Comparison of ENCODE assay signal across 11 cellular contexts in genomic region chr9:110065527-110065926, GRCh38.
DNase-seq lines count a peak whose midpoint lies in the region; ATAC-seq, FAIRE-seq and TF ChIP-seq lines count a peak whose summit lies in the region.
"Had no signal": no experiment of that assay in that cellular context is flagged by ENCODE, and none has a peak within 500 bp of the region (broad histone marks: within the 10 kb centered on the region; RNA-seq: fewer than 3 reads in every experiment).

No MANE protein-coding gene starts in this region.

- H3K36me3 ChIP-seq in WERI-Rb-1 = no peaks in the 10 kb centered on the region; the same call in 1 of the 2 replicates

- peak; percentile 78 for ATAC-seq in GM18909 (IDR thresholded peaks at IDR 0.05; ENCODE audit: poor library complexity, unreplicated experiment)
- ATAC-seq in HG02970 (IDR thresholded peaks at IDR 0.05; ENCODE audit: low FRiP score, unreplicated experiment) = peak; percentile 55
- no peak for ATAC-seq in naive B cell (ENCODE audit: low read depth in 2 of 2)
- ATAC-seq in effector memory CD8-positive, alpha-beta T cell (replicated peaks) = no peak
- no peak for ATAC-seq in naive thymus-derived CD8-positive, alpha-beta T cell
- ATAC-seq: stimulated activated naive CD8-positive, alpha-beta T cell treated with anti-CD3 and anti-CD28 coated beads, Interleukin-15, amount 100 ng/mL, for 72 hours had no signal

- no peaks in the 10 kb centered on the region for H3K9me3 Mint-ChIP-seq in naive B cell
- no peaks in the 10 kb centered on the region for H3K9me3 Mint-ChIP-seq in effector memory CD8-positive, alpha-beta T cell
- peaks cover 0 to 2% (median 0%) of the 10 kb centered on the region in 9 donors for H3K9me3 Mint-ChIP-seq in naive thymus-derived CD8-positive, alpha-beta T cell

- FAIRE-seq in HTR-8/SVneo (lab: Jason Lieb, UNC) = no peak

- H3K36me3 Mint-ChIP-seq in naive B cell = peaks cover 28 to 29% of the 10 kb centered on the region in 2 donors
- no peaks in the 10 kb centered on the region for H3K36me3 Mint-ChIP-seq in effector memory CD8-positive, alpha-beta T cell (ENCODE audit: insufficient read depth)
- H3K36me3 Mint-ChIP-seq in naive thymus-derived CD8-positive, alpha-beta T cell = no peaks in the 10 kb centered on the region

- peaks cover 4% of the 10 kb centered on the region for H3K9me3 ChIP-seq in WERI-Rb-1 (ENCODE audit: severe bottlenecking)

- H3K27ac Mint-ChIP-seq in naive B cell = peak overlapping the region in 3 of 6 donors; percentile 32 to 83 (median 70)
- H3K27ac Mint-ChIP-seq in effector memory CD8-positive, alpha-beta T cell = no peak overlapping the region
- no peak overlapping the region for H3K27ac Mint-ChIP-seq in naive thymus-derived CD8-positive, alpha-beta T cell
- H3K27ac Mint-ChIP-seq: stimulated activated naive CD8-positive, alpha-beta T cell treated with anti-CD3 and anti-CD28 coated beads, Interleukin-15, amount 100 ng/mL, for 72 hours had no signal

- no peaks in the 10 kb centered on the region for H3K27me3 ChIP-seq in WERI-Rb-1 (ENCODE audit: insufficient read depth, low read depth, severe bottlenecking)

- peaks cover 64 to 85% (median 82%) of the 10 kb centered on the region in 3 donors for H3K4me1 Mint-ChIP-seq in naive B cell
- H3K4me1 Mint-ChIP-seq in effector memory CD8-positive, alpha-beta T cell (ENCODE audit: low read depth in 2 of 2) = no peaks in the 10 kb centered on the region
- H3K4me1 Mint-ChIP-seq in naive thymus-derived CD8-positive, alpha-beta T cell = peaks cover 0 to 26% (median 1%) of the 10 kb centered on the region in 4 donors
- H3K4me1 Mint-ChIP-seq: stimulated activated naive CD8-positive, alpha-beta T cell treated with anti-CD3 and anti-CD28 coated beads, Interleukin-15, amount 100 ng/mL, for 72 hours had no signal

- H3K27me3 Mint-ChIP-seq in naive B cell = no peaks in the 10 kb centered on the region
- H3K27me3 Mint-ChIP-seq in effector memory CD8-positive, alpha-beta T cell = no peaks in the 10 kb centered on the region
- peaks cover 0 to 6% (median 5%) of the 10 kb centered on the region in 5 donors for H3K27me3 Mint-ChIP-seq in naive thymus-derived CD8-positive, alpha-beta T cell
- H3K27me3 Mint-ChIP-seq: stimulated activated naive CD8-positive, alpha-beta T cell treated with anti-CD3 and anti-CD28 coated beads, Interleukin-15, amount 100 ng/mL, for 72 hours had no signal

- DNase-seq in OCI-M1 (lab: John Stamatoyannopoulos, UW) (peak; percentile 81), naive B cell (no peak), WERI-Rb-1 (no peak), HTR-8/SVneo (ENCODE audit: insufficient read length, low spot score) (no peak)
- DNase-seq in effector memory CD8-positive, alpha-beta T cell = no peak
- DNase-seq in naive thymus-derived CD8-positive, alpha-beta T cell = no peak
- DNase-seq: activated CD8-positive, alpha-beta memory T cell treated with anti-CD3 and anti-CD28 coated beads, Interleukin-2, amount 50 U/mL, for 4 hours; NCI-H2227 treated with DMSO at 0.1 percent for 48 hours; stimulated activated naive CD8-positive, alpha-beta T cell treated with anti-CD3 and anti-CD28 coated beads, Interleukin-15, amount 100 ng/mL, for 72 hours had no signal

- no peak for TF ChIP-seq CTCF in WERI-Rb-1 (IDR thresholded peaks at IDR 0.05; ENCODE audit: low read depth, low read length)

- POLR2A ChIA-PET in naive thymus-derived CD8-positive, alpha-beta T cell (lab: Charles Lee) = no interaction called here

- no peak overlapping the region for H3K4me3 ChIP-seq in WERI-Rb-1 (ENCODE audit: low read depth, low read length)

- no peak overlapping the region for H3K27ac ChIP-seq in WERI-Rb-1

- H3K4me3 Mint-ChIP-seq in naive B cell = peak overlapping the region in 7 of 8 donors; percentile 8 to 69 (median 53)
- H3K4me3 Mint-ChIP-seq in effector memory CD8-positive, alpha-beta T cell = no peak overlapping the region
- H3K4me3 Mint-ChIP-seq in naive thymus-derived CD8-positive, alpha-beta T cell = no peak overlapping the region
- H3K4me3 Mint-ChIP-seq: stimulated activated naive CD8-positive, alpha-beta T cell treated with anti-CD3 and anti-CD28 coated beads, Interleukin-15, amount 100 ng/mL, for 72 hours had no signal

Comparison
In these comparisons a context has a peak if more than half of its experiments do, and no peak if none do; other contexts are left out.
1. ATAC-seq: peak in GM18909 (single experiment) and HG02970 (single experiment); none in naive B cell (0 of 2), effector memory CD8-positive, alpha-beta T cell (single experiment) and naive thymus-derived CD8-positive, alpha-beta T cell (0 of 2).
2. H3K4me3 Mint-ChIP-seq: peak in naive B cell (7 of 8); none in effector memory CD8-positive, alpha-beta T cell (0 of 2) and naive thymus-derived CD8-positive, alpha-beta T cell (0 of 10).